In the genomic region with DNA sequence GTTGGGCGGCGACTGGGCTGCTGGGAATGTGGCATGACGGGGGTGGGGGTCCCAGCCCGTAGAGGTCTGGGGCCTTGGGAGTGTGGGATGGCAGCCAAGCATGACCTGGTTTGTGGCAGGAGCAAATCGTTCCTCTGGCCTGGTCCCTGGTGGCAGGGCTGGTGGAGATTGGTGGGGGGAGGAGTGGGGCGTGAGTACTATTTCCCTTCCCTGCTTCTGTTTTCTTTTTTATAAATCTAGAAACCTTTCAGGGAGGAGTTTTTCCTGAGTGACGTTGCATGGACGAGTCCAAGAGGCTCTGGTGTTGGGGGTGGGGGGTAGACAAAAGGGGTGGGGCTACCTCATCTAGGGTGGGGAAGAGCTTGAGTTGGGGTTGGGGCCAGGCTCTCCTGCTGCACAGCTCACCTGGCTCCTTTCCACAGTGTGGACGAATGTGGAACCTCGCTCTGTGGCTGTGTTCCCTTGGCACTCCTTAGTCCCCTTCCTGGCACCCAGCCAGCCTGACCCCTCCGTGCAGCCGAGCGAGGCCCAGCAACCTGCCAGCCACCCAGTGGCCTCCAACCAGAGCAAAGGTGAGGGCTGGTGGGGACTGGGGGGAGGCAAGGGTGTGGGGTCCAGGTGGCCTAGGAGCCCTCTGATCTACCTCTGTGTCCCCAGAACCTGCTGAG, we compare ENCODE assay signal across 9 cellular contexts. TPM values are rescaled to one million over a fixed set of nuclear protein-coding genes. Genes with fewer than 3 reads are reported as not detected.
DNase-seq lines count a peak whose midpoint lies in the region; ATAC-seq, FAIRE-seq and TF ChIP-seq lines count a peak whose summit lies in the region.
"Had no signal": no experiment of that assay in that cellular context is flagged by ENCODE, and none has a peak within 500 bp of the region (broad histone marks: within the 10 kb centered on the region; RNA-seq: fewer than 3 reads in every experiment).

No MANE protein-coding gene starts in this region.

- no peaks in the 10 kb centered on the region for H3K9me3 ChIP-seq in heart left ventricle

- H3K27me3 ChIP-seq in heart left ventricle (no peaks in the 10 kb centered on the region), brain microvascular endothelial cell (replicated peaks) (no peaks in the 10 kb centered on the region)

- FAIRE-seq in HTR-8/SVneo (lab: Jason Lieb, UNC) = no peak

- TF ChIP-seq CTCF in heart left ventricle (IDR thresholded peaks at IDR 0.05) (no peak), brain microvascular endothelial cell (IDR thresholded peaks at IDR 0.05; ENCODE audit: low read depth, low read length, missing control alignments) (no peak)

- ATAC-seq in heart left ventricle (peak in 1 of 4 donors; percentile 1), Right ventricle myocardium inferior (no peak), GM18907 (IDR thresholded peaks at IDR 0.05; ENCODE audit: unreplicated experiment) (no peak)
- ATAC-seq: left colon had no signal

- peak in 3 of 5 donors; percentile 62 to 72 (median 71) for DNase-seq in heart left ventricle
- no peak for DNase-seq in Right ventricle myocardium inferior (ENCODE audit: missing footprints)
- no peak for DNase-seq in brain microvascular endothelial cell
- peak; percentile 27 for DNase-seq in midbrain (lab: John Stamatoyannopoulos, UW)
- DNase-seq in stimulated activated CD4-positive, alpha-beta T cell treated with anti-CD3 and anti-CD28 coated beads, Interleukin-12 subunit alpha, Interleukin-12 subunit beta, amount 100 ng/mL, for 4 hours = no peak
- no peak for DNase-seq in HTR-8/SVneo (ENCODE audit: insufficient read length, low spot score)
- no peak for DNase-seq in NCI-H2081 (lab: John Stamatoyannopoulos, UW)
- DNase-seq: left colon had no signal

- H3K36me3 ChIP-seq in heart left ventricle (peaks cover 0 to 48% (median 47%) of the 10 kb centered on the region in 9 donors), brain microvascular endothelial cell (replicated peaks) (peaks cover 46% of the 10 kb centered on the region)

- intact Hi-C loops in heart left ventricle (cut with DNase I) = loop anchor here in 2 of 10 donors (5.0 kb wide), 2 partner anchors 36 to 39 kb away; no protein-coding TSS in a partner anchor
- intact Hi-C loops in Right ventricle myocardium inferior (cut with DNase I) = no loop called here

- in situ Hi-C loops in brain microvascular endothelial cell (cut with HindIII; ENCODE audit: low pct_ligation_motif_present, low sequenced_read_pairs) = no loop called here

- H3K4me3 ChIP-seq in heart left ventricle (peak overlapping the region in 8 of 12 donors; percentile 60 to 89 (median 66)), brain microvascular endothelial cell (ENCODE audit: low read depth, low read length) (peak overlapping the region; percentile 5)

- WGBS in heart left ventricle, 4 donors = 12 to 20% (median 16%) methylated on average over 12 to 13 of the region's 13 CpGs

- H3K27ac ChIP-seq in heart left ventricle = peak overlapping the region in 11 of 12 donors; percentile 59 to 97 (median 77)
- no peak overlapping the region for H3K27ac ChIP-seq in brain microvascular endothelial cell

- TF ChIP-seq POLR2A in heart left ventricle (IDR thresholded peaks at IDR 0.05) = no peak

- H3K4me1 ChIP-seq in heart left ventricle = peaks cover 12 to 48% (median 44%) of the 10 kb centered on the region in 12 donors

RNA-seq across cellular contexts. Expression of gene PRR19, which starts 15.4 kb away (rescaled TPM):
- under 1 TPM in 3 of 9 donors, not detected in 6; 0.16 to 0.53 (median 0.40) TPM for total RNA-seq in heart left ventricle
- polyA plus RNA-seq in heart left ventricle = under 1 TPM in 1 of 2 donors, not detected in 1; 0.17 TPM
- total RNA-seq in Right ventricle myocardium inferior = 0.51 TPM

RNA-seq across cellular contexts. Expression of gene PAFAH1B3, which starts 15.9 kb away (rescaled TPM):
- total RNA-seq in heart left ventricle = 1 to 10 TPM; 1.8 to 9.4 (median 2.5) TPM
- 1 to 10 TPM; 4.9 to 9.5 TPM for polyA plus RNA-seq in heart left ventricle
- total RNA-seq in Right ventricle myocardium inferior = 3.7 TPM

RNA-seq across cellular contexts. Expression of gene CIC, which starts 17.4 kb away (rescaled TPM):
- total RNA-seq in heart left ventricle (10 to 100 TPM; 25.5 to 54.8 (median 35.8) TPM), Right ventricle myocardium inferior (34.6 TPM)
- polyA plus RNA-seq in heart left ventricle = 10 to 100 TPM; 27.1 to 27.5 TPM

RNA-seq across cellular contexts. Expression of gene TMEM145, which starts 26.6 kb away (rescaled TPM):
- total RNA-seq in heart left ventricle (under 1 TPM in 2 of 9 donors, not detected in 7; 0.16 to 0.27 TPM), Right ventricle myocardium inferior (0.16 TPM)
- under 1 TPM; 0.11 to 0.18 TPM for polyA plus RNA-seq in heart left ventricle

RNA-seq across cellular contexts. Expression of gene ERF, which starts 31.6 kb away (rescaled TPM):
- total RNA-seq in heart left ventricle (10 to 100 TPM; 26.1 to 49.7 (median 35.5) TPM), Right ventricle myocardium inferior (44.4 TPM)
- 10 to 100 TPM; 31.9 to 45.4 TPM for polyA plus RNA-seq in heart left ventricle

Comparison
In these comparisons a context has a peak if more than half of its experiments do, and no peak if none do; other contexts are left out.
1. DNase-seq: peak in heart left ventricle (3 of 5) and midbrain (single experiment); none in Right ventricle myocardium inferior (single experiment), brain microvascular endothelial cell (single experiment), stimulated activated CD4-positive, alpha-beta T cell treated with anti-CD3 and anti-CD28 coated beads, Interleukin-12 subunit alpha, Interleukin-12 subunit beta, amount 100 ng/mL, for 4 hours (single experiment), HTR-8/SVneo (single experiment) and NCI-H2081 (0 of 2).